In genomic region chr5:132425009-132425937, GRCh38 we compare ENCODE assay signal across 7 cellular contexts.
DNase-seq lines count a peak whose midpoint lies in the region; ATAC-seq and TF ChIP-seq lines count a peak whose summit lies in the region.

No MANE protein-coding gene starts in this region.

- peak overlapping the region; percentile 40 for H3K4me3 ChIP-seq in WI38 (ENCODE audit: low read depth, low read length)

- peak overlapping the region; percentile 94 for H3K27ac Mint-ChIP-seq in central memory CD8-positive, alpha-beta T cell (ENCODE audit: low read depth)

- DNase-seq in central memory CD8-positive, alpha-beta T cell (ENCODE audit: low spot score in 2 of 2), result peak in 1 of 2 donors; percentile 62
- DNase-seq in non-pigmented ciliary epithelial cell (ENCODE audit: low read depth) (peak; percentile 86), superior temporal gyrus (ENCODE audit: extremely low spot score) (no peak), NCI-H1105 (lab: John Stamatoyannopoulos, UW) (no peak)

- no peak for TF ChIP-seq CTCF in WI38 (IDR thresholded peaks at IDR 0.05; ENCODE audit: low read depth, low read length)

- no peaks in the 10 kb centered on the region for H3K27me3 Mint-ChIP-seq in central memory CD8-positive, alpha-beta T cell

- peak; percentile 36 for ATAC-seq in GM19043 (IDR thresholded peaks at IDR 0.05; ENCODE audit: low read depth, unreplicated experiment)
- peak; percentile 49 for ATAC-seq in HG03175 (IDR thresholded peaks at IDR 0.05; ENCODE audit: unreplicated experiment)
- ATAC-seq in central memory CD8-positive, alpha-beta T cell (replicated peaks; ENCODE audit: extremely low read depth, poor library complexity, severe bottlenecking), result peak; percentile 71

- peaks cover 61% of the 10 kb centered on the region for H3K36me3 Mint-ChIP-seq in central memory CD8-positive, alpha-beta T cell (ENCODE audit: insufficient read depth)

- peaks cover 96% of the 10 kb centered on the region for H3K4me1 Mint-ChIP-seq in central memory CD8-positive, alpha-beta T cell

- H3K9me3 Mint-ChIP-seq in central memory CD8-positive, alpha-beta T cell, result no peaks in the 10 kb centered on the region

- peak overlapping the region; percentile 73 for H3K4me3 Mint-ChIP-seq in central memory CD8-positive, alpha-beta T cell
